ENCODE assay signal across 29 cellular contexts in genomic region chr13:19345916-19346422, GRCh38.
"Had no signal": no experiment of that assay in that cellular context is flagged by ENCODE, and none has a peak within 500 bp of the region (broad histone marks: within the 10 kb centered on the region; RNA-seq: fewer than 3 reads in every experiment).

No MANE protein-coding gene starts in this region.

- H3K27ac ChIP-seq: adrenal gland, KMS-11, SJSA1, VCaP had no signal

- H3K4me3 ChIP-seq: adrenal gland, MG63, SJSA1 had no signal

- H3K4me1 Mint-ChIP-seq: activated naive CD8-positive, alpha-beta T cell treated with anti-CD3 and anti-CD28 coated beads, Interleukin-2, amount 10 ng/mL, durations not matched to agents 7 days and 5 days had no signal

- ATAC-seq: activated CD8-positive, alpha-beta T cell treated with anti-CD3 and anti-CD28 coated beads for 36 hours; activated T-cell treated with anti-CD3 and anti-CD28 coated beads, Interleukin-2, amount 50 U/mL, for 72 hours; PC-3; T-cell had no signal

- H3K4me3 Mint-ChIP-seq: activated CD8-positive, alpha-beta T cell treated with anti-CD3 and anti-CD28 coated beads for 36 hours; activated naive CD8-positive, alpha-beta T cell treated with anti-CD3 and anti-CD28 coated beads, Interleukin-2, amount 10 ng/mL, durations not matched to agents 7 days and 5 days; T-cell had no signal

- H3K9me3 ChIP-seq: adrenal gland, MG63, SJSA1 had no signal

- H3K9ac ChIP-seq: KMS-11 had no signal

- H3K27me3 ChIP-seq: adrenal gland, SJSA1 had no signal

- H3K4me2 ChIP-seq: KMS-11 had no signal

- DNase-seq: activated CD4-positive, CD25-positive, alpha-beta regulatory T cell; activated CD8-positive, alpha-beta memory T cell treated with anti-CD3 and anti-CD28 coated beads, Interleukin-2, amount 50 U/mL, for 4 hours; activated CD8-positive, alpha-beta T cell treated with anti-CD3 and anti-CD28 coated beads for 36 hours; activated gamma-delta T cell treated with Interleukin-2 at 50 U/mL for 16 hours; activated naive CD4-positive, alpha-beta T cell treated with anti-CD3 and anti-CD28 coated beads, Interleukin-2, amount 50 U/mL, for 16 hours; activated naive CD8-positive, alpha-beta T cell treated with anti-CD3 and anti-CD28 coated beads, Interleukin-2, amount 10 ng/mL, durations not matched to agents 7 days and 5 days; activated T-cell treated with anti-CD3 and anti-CD28 coated beads, Interleukin-2, amount 50 U/mL, for 72 hours; adrenal gland; anterior cingulate cortex; cerebellar nuclear complex; MG63; MV-4-11; NCI-H1105; NCI-H1436 treated with DMSO at 0.1 percent for 48 hours; NCI-H187; NCI-H2081; NCI-H446; NCI-H524; PC-3; SHP77; T-cell; T-helper 2 cell; T1000 had no signal

- FAIRE-seq: RCC 7860, TTC549 had no signal

- H3K9me3 Mint-ChIP-seq: activated naive CD8-positive, alpha-beta T cell treated with anti-CD3 and anti-CD28 coated beads, Interleukin-2, amount 10 ng/mL, durations not matched to agents 7 days and 5 days; activated T-cell treated with anti-CD3 and anti-CD28 coated beads, Interleukin-2, amount 50 U/mL, for 72 hours; activated T-helper 2 cell treated with anti-CD3 and anti-CD28 coated beads, Interferon-gamma antibody, Interleukin-2, Interleukin-4, amounts not matched to agents 10 μg/mL and 5 μg/mL and 100 μg/mL, durations not matched to agents 14 hours and 24 hours and 36 hours had no signal

- H3K27ac Mint-ChIP-seq: activated CD8-positive, alpha-beta T cell treated with anti-CD3 and anti-CD28 coated beads for 36 hours; activated naive CD8-positive, alpha-beta T cell treated with anti-CD3 and anti-CD28 coated beads, Interleukin-2, amount 10 ng/mL, durations not matched to agents 7 days and 5 days; activated T-cell treated with anti-CD3 and anti-CD28 coated beads, Interleukin-2, amount 50 U/mL, for 72 hours; activated T-helper 2 cell treated with anti-CD3 and anti-CD28 coated beads, Interferon-gamma antibody, Interleukin-2, Interleukin-4, amounts not matched to agents 10 μg/mL and 5 μg/mL and 100 μg/mL, durations not matched to agents 14 hours and 24 hours and 36 hours; T-cell had no signal

- H3K36me3 Mint-ChIP-seq: activated naive CD8-positive, alpha-beta T cell treated with anti-CD3 and anti-CD28 coated beads, Interleukin-2, amount 10 ng/mL, durations not matched to agents 7 days and 5 days; T-cell had no signal

- H3K4me1 ChIP-seq: adrenal gland, SJSA1 had no signal

- H3K36me3 ChIP-seq: adrenal gland, MG63, SJSA1 had no signal
